ENCODE assay signal across 13 cellular contexts in genomic region chr7:15620491-15621185, GRCh38. TPM values are rescaled to one million over a fixed set of nuclear protein-coding genes. Genes with fewer than 3 reads are reported as not detected.
"Had no signal": no experiment of that assay in that cellular context is flagged by ENCODE, and none has a peak within 500 bp of the region (broad histone marks: within the 10 kb centered on the region; RNA-seq: fewer than 3 reads in every experiment).

No MANE protein-coding gene starts in this region.

- DNase-seq: brain microvascular endothelial cell; left cardiac atrium; mammary epithelial cell; nephron progenitor cell; stimulated activated CD4-positive, alpha-beta T cell treated with anti-CD3 and anti-CD28 coated beads, Interleukin-12 subunit alpha, Interleukin-12 subunit beta, amount 100 ng/mL, for 4 hours; stimulated activated naive CD4-positive, alpha-beta T cell treated with Interleukin-2 at 50 U/mL for 16 hours; T-helper 2 cell had no signal

- H3K36me3 ChIP-seq: brain microvascular endothelial cell had no signal

- H3K9me3 ChIP-seq: psoas muscle had no signal

- H3K9me3 Mint-ChIP-seq: nephron progenitor cell, type B pancreatic cell had no signal

- H3K4me1 Mint-ChIP-seq: activated naive CD4-positive, alpha-beta T cell treated with anti-CD3 and anti-CD28 coated beads, Interleukin-2, amount 50 U/mL, for 24 hours; nephron progenitor cell had no signal

- H3K27me3 ChIP-seq: brain microvascular endothelial cell had no signal

- ATAC-seq: left cardiac atrium, psoas muscle, sciatic nerve had no signal

- H3K36me3 Mint-ChIP-seq: activated naive CD4-positive, alpha-beta T cell treated with anti-CD3 and anti-CD28 coated beads, Interleukin-2, amount 50 U/mL, for 24 hours; type B pancreatic cell had no signal

- H3K4me3 Mint-ChIP-seq: activated naive CD4-positive, alpha-beta T cell treated with anti-CD3 and anti-CD28 coated beads, Interleukin-2, amount 50 U/mL, for 24 hours; nephron progenitor cell; type B pancreatic cell had no signal

- H3K27ac ChIP-seq: brain microvascular endothelial cell, psoas muscle had no signal

- H3K27ac Mint-ChIP-seq: activated naive CD4-positive, alpha-beta T cell treated with anti-CD3 and anti-CD28 coated beads, Interleukin-2, amount 50 U/mL, for 24 hours; nephron progenitor cell; type B pancreatic cell had no signal

- H3K4me3 ChIP-seq: psoas muscle had no signal

- H3K4me1 ChIP-seq: psoas muscle had no signal

- H3K27me3 Mint-ChIP-seq: activated naive CD4-positive, alpha-beta T cell treated with anti-CD3 and anti-CD28 coated beads, Interleukin-2, amount 50 U/mL, for 24 hours; type B pancreatic cell had no signal

RNA-seq across cellular contexts. Expression of gene AGMO, which starts 58.8 kb away (rescaled TPM):
- total RNA-seq: glomerular endothelial cell, mammary epithelial cell, mononuclear cell had no signal
- polyA plus RNA-seq: mammary epithelial cell had no signal
